ENCODE assay signal across 9 cellular contexts in the genomic region with DNA sequence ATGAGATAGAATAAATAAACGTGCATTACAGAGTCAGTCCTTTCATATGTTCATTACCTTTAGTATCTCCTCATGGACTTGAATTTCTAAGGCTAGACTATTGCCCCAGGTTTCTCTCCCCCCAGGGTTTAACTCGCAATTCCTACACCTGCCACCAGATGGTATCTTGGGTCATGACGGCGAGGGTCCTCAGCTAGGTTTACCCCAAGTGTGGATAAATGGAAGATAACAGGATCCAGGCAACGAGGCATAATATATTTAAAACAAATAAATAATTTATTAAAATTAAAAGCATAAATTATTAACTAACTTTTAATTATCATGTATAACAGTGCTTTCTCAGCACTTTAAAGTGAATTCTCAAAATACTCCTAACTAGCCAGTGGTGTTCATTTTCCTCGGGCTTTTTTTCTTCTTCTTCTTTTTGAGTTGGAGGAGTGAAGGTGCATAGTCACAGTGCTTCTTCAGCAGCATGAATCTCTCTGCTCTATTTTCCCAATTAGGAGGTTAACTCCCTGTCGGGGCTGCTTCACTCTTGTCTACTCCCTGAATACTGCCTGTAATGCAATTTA.
DNase-seq lines count a peak whose midpoint lies in the region; ATAC-seq, FAIRE-seq and TF ChIP-seq lines count a peak whose summit lies in the region.
"Had no signal": no experiment of that assay in that cellular context is flagged by ENCODE, and none has a peak within 500 bp of the region (broad histone marks: within the 10 kb centered on the region; RNA-seq: fewer than 3 reads in every experiment).

No MANE protein-coding gene starts in this region.

- intact Hi-C loops in left colon (cut with DNase I, micrococcal nuclease), result no loop called here
- intact Hi-C loops in stomach (cut with DNase I; ENCODE audit: low total_unique reads), result no loop called here

- no peaks in the 10 kb centered on the region for H3K27me3 ChIP-seq in stomach

- no peak overlapping the region for H3K27ac Mint-ChIP-seq in activated naive CD4-positive, alpha-beta T cell treated with anti-CD3 and anti-CD28 coated beads, Interleukin-2, amount 50 U/mL, for 72 hours
- H3K27ac Mint-ChIP-seq: dendritic cell treated with granulocyte-macrophage colony-stimulating factor and Interleukin-4, amounts not matched to agents 40 ng/mL and 50 ng/mL, for 4 days had no signal

- H3K4me1 ChIP-seq in stomach, result no peaks in the 10 kb centered on the region

- no peaks in the 10 kb centered on the region for H3K9me3 Mint-ChIP-seq in activated naive CD4-positive, alpha-beta T cell treated with anti-CD3 and anti-CD28 coated beads, Interleukin-2, amount 50 U/mL, for 72 hours
- H3K9me3 Mint-ChIP-seq: dendritic cell treated with granulocyte-macrophage colony-stimulating factor and Interleukin-4, amounts not matched to agents 40 ng/mL and 50 ng/mL, for 4 days had no signal

- H3K27ac ChIP-seq in stomach, result no peak overlapping the region

- FAIRE-seq in D721Med (lab: Jason Lieb, UNC) (no peak), GM19239 (lab: Jason Lieb, UNC) (peak; percentile 69)

- no peak for TF ChIP-seq EP300 in stomach (IDR thresholded peaks at IDR 0.05)

- no peaks in the 10 kb centered on the region for H3K36me3 ChIP-seq in stomach

- DNase-seq in D721Med (ENCODE audit: insufficient read length, low spot score) (no peak), GM19239 (ENCODE audit: insufficient read length, low spot score) (peak; percentile 27), RKO (ENCODE audit: low spot score) (peak; percentile 41), left colon (peak in 1 of 2 donors; percentile 38), stomach (peak; percentile 35)
- peak in 1 of 2 donors; percentile 74 for DNase-seq in activated naive CD4-positive, alpha-beta T cell treated with anti-CD3 and anti-CD28 coated beads, Interleukin-2, amount 50 U/mL, for 72 hours (ENCODE audit: low spot score in 2 of 2)

- H3K9me3 ChIP-seq in stomach, result no peaks in the 10 kb centered on the region

- no peaks in the 10 kb centered on the region for H3K36me3 Mint-ChIP-seq in activated naive CD4-positive, alpha-beta T cell treated with anti-CD3 and anti-CD28 coated beads, Interleukin-2, amount 50 U/mL, for 72 hours

- TF ChIP-seq CTCF in D721Med (IDR thresholded peaks at IDR 0.05; ENCODE audit: insufficient read depth, missing control alignments) (peak; percentile 80), stomach (IDR thresholded peaks at IDR 0.05) (peak in 4 of 7 experiments; percentile 24 to 70 (median 54))

- TF ChIP-seq POLR2A in stomach (IDR thresholded peaks at IDR 0.05), result no peak

- 30 to 40% (median 34%) methylated on average over 7 of the region's 7 CpGs for WGBS in stomach, 5 donors

- ATAC-seq in HG03571 (IDR thresholded peaks at IDR 0.05; ENCODE audit: unreplicated experiment) (peak; percentile 79), left colon (peak; percentile 40), HG03095 (IDR thresholded peaks at IDR 0.05; ENCODE audit: unreplicated experiment) (no peak)
- ATAC-seq in activated naive CD4-positive, alpha-beta T cell treated with anti-CD3 and anti-CD28 coated beads, Interleukin-2, amount 50 U/mL, for 72 hours, result peak; percentile 53 to 57

- no peak overlapping the region for H3K4me3 ChIP-seq in stomach
